In the genomic region with DNA sequence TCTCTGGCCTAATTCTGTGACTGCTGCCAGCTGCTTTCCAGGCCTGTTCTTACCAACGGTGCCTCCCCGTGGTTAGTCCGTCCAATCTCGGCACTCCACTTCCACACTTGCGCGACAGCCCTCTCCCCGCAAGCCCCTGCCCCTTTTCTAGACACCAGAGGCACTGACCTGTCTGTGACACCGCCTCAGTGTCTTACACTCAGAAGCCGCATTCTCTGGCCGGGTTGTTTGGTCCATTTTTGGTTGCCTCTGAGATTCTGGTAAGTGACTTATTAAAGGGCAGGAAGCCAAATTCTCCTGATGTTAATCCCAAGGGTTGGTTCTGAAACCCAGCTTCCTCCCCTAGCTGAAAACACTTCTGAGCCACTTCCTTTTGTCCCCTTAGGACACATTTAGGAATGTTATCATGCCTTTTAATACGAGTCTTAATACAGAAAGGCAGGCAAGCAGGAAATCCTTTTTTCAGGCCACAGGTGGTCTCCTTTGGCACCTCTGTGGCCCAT, we compare ENCODE assay signal across 8 cellular contexts. TPM values are rescaled to one million over a fixed set of nuclear protein-coding genes. Genes with fewer than 3 reads are reported as not detected.
A peak's percentile ranks its signal among the peaks of the same experiment; 100 is the strongest.
DNase-seq lines count a peak whose midpoint lies in the region; ATAC-seq and FAIRE-seq lines count a peak whose summit lies in the region.

No MANE protein-coding gene starts in this region.

- peaks cover 30% of the 10 kb centered on the region for H3K4me1 Mint-ChIP-seq in activated T-helper 17 cell treated with anti-CD3 and anti-CD28 coated beads, Interleukin-2, amount 50 U/mL, for 72 hours

- DNase-seq in COLO668 (lab: John Stamatoyannopoulos, UW; ENCODE audit: unreplicated experiment) (peak; percentile 28), M059J (ENCODE audit: low read depth) (peak; percentile 69), foreskin melanocyte (peak; percentile 34), occipital lobe (lab: John Stamatoyannopoulos, UW) (peak; percentile 21), frontal cortex (ENCODE audit: low spot score in 2 of 2) (no peak)

- no peak for ATAC-seq in activated T-helper 17 cell treated with anti-CD3 and anti-CD28 coated beads, Interleukin-2, amount 50 U/mL, for 72 hours (replicated peaks)
- ATAC-seq in HG03354 (IDR thresholded peaks at IDR 0.05; ENCODE audit: poor library complexity, severe bottlenecking, unreplicated experiment): no peak
- no peak for ATAC-seq in GM18861 (IDR thresholded peaks at IDR 0.05; ENCODE audit: unreplicated experiment)

- H3K36me3 Mint-ChIP-seq in activated T-helper 17 cell treated with anti-CD3 and anti-CD28 coated beads, Interleukin-2, amount 50 U/mL, for 72 hours (ENCODE audit: low read depth): peaks cover 18% of the 10 kb centered on the region

- FAIRE-seq in frontal cortex (lab: Jason Lieb, UNC): no peak

- peak overlapping the region; percentile 97 for H3K27ac Mint-ChIP-seq in activated T-helper 17 cell treated with anti-CD3 and anti-CD28 coated beads, Interleukin-2, amount 50 U/mL, for 72 hours

- H3K4me3 Mint-ChIP-seq in activated T-helper 17 cell treated with anti-CD3 and anti-CD28 coated beads, Interleukin-2, amount 50 U/mL, for 72 hours: peak overlapping the region; percentile 90

- no peaks in the 10 kb centered on the region for H3K9me3 Mint-ChIP-seq in activated T-helper 17 cell treated with anti-CD3 and anti-CD28 coated beads, Interleukin-2, amount 50 U/mL, for 72 hours

- H3K27me3 Mint-ChIP-seq in activated T-helper 17 cell treated with anti-CD3 and anti-CD28 coated beads, Interleukin-2, amount 50 U/mL, for 72 hours: no peaks in the 10 kb centered on the region

RNA-seq across cellular contexts. Expression of gene AKTIP, which starts 1.2 kb away (rescaled TPM):
- 22.4 and 35.6 TPM in 2 replicates for total RNA-seq in M059J (2014; rRNA removed; shearing (Covaris generic))
- 10 to 100 TPM; 21.8 to 24.5 TPM for total RNA-seq in activated T-helper 17 cell treated with anti-CD3 and anti-CD28 coated beads, Interleukin-2, amount 50 U/mL, for 72 hours
- 67.2 TPM for total RNA-seq in occipital lobe
- total RNA-seq in frontal cortex: 43.2 TPM

Comparison
In these comparisons a context has a peak if more than half of its experiments do, and no peak if none do; other contexts are left out.
1. DNase-seq: peak in COLO668 (single experiment), M059J (single experiment), foreskin melanocyte (single experiment) and occipital lobe (single experiment); none in frontal cortex (0 of 2).